1 cellular context compared by ENCODE assay signal in genomic region chr7:2276107-2276506, GRCh38.
TF ChIP-seq lines count a peak whose summit lies in the region.

No MANE protein-coding gene starts in this region.

TF ChIP-seq in SK-N-SH, 30 proteins besides CTCF, POLR2A, EP300 and RAD21 (continued from another document):
- TF ChIP-seq FOXJ3 (CRISPR knock-in tag; IDR thresholded peaks at IDR 0.05) (no peak), NRF1 (IDR thresholded peaks at IDR 0.05; ENCODE audit: low read depth, low read length) (no peak), TAF1 (IDR thresholded peaks at IDR 0.05; ENCODE audit: borderline replicate concordance, low read depth, low read length) (no peak), FOXM1 (IDR thresholded peaks at IDR 0.05; ENCODE audit: low read depth) (no peak), EZH2phosphoT487 (IDR thresholded peaks at IDR 0.05; ENCODE audit: borderline replicate concordance, low read depth) (no peak), YY1 (IDR thresholded peaks at IDR 0.05; ENCODE audit: low read depth) (no peak), TCF12 (IDR thresholded peaks at IDR 0.05) (no peak), CHD2 (IDR thresholded peaks at IDR 0.05; ENCODE audit: low read length, partially characterized antibody) (no peak)
- TF ChIP-seq, protein P1, sequence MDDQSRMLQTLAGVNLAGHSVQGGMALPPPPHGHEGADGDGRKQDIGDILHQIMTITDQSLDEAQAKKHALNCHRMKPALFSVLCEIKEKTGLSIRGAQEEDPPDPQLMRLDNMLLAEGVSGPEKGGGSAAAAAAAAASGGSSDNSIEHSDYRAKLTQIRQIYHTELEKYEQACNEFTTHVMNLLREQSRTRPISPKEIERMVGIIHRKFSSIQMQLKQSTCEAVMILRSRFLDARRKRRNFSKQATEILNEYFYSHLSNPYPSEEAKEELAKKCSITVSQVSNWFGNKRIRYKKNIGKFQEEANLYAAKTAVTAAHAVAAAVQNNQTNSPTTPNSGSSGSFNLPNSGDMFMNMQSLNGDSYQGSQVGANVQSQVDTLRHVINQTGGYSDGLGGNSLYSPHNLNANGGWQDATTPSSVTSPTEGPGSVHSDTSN (IDR thresholded peaks at IDR 0.05): no peak
